ENCODE assay signal across 1 cellular context in genomic region chr10:132571565-132572544, GRCh38.
TF ChIP-seq lines count a peak whose summit lies in the region.

No MANE protein-coding gene starts in this region.

TF ChIP-seq in GM12878, 131 proteins besides CTCF, POLR2A, EP300 and RAD21 (continued from another document):
- peak; percentile 68 for TF ChIP-seq MTA2 (IDR thresholded peaks at IDR 0.05; ENCODE audit: low read depth)
- TF ChIP-seq RB1 (IDR thresholded peaks at IDR 0.05; ENCODE audit: borderline replicate concordance), result peak; percentile 100
- peak; percentile 53 for TF ChIP-seq E2F8 (IDR thresholded peaks at IDR 0.05; ENCODE audit: low read depth, partially characterized antibody)
- peak; percentile 94 for TF ChIP-seq JUND (IDR thresholded peaks at IDR 0.05; ENCODE audit: low read depth, low read length)
- peak; percentile 35 for TF ChIP-seq MYC (IDR thresholded peaks at IDR 0.05; ENCODE audit: insufficient read depth, insufficient read length, insufficient replicate concordance, low read length, severe bottlenecking)
- no peak for TF ChIP-seq CEBPZ (IDR thresholded peaks at IDR 0.05; ENCODE audit: low read depth, low read length)
- peak; percentile 66 for TF ChIP-seq CREM (IDR thresholded peaks at IDR 0.05; ENCODE audit: low read depth)
- TF ChIP-seq SMAD5 (IDR thresholded peaks at IDR 0.05; ENCODE audit: low read depth), result no peak
